ENCODE assay signal across 1 cellular context in the genomic region with DNA sequence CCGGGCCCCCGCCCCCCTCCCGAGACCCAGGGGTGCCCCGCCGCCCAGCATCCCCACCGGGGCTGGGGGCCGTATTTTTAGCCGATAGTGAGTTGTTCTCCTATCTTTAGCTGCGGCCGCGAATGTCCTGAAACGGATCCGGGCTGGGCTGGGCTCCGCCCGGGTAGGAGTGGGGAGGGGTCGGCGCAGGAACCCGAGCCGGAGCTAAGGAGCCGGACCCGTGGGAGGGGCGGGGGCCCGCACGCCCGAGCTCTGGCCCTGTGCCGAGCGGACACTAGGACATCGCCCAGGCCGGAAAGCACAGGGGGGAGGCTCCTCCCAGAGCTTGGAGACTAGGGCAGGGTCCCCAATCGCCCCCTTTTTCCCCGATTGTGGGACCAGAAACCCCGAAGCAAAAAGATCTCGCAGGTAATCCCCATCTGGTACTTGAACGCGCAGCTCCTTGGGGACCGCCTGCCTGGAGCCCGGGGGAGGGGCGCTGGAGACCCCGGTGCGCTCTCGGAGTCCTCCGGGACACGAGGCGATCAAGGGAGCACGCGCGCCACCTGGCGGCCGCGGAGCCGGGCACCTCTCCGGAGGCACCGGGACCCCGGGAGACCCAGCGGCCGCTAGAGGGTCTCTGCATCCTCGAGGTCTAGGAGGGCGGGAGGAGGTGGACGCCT.
TF ChIP-seq lines count a peak whose summit lies in the region.

No MANE protein-coding gene starts in this region.

TF ChIP-seq in HepG2, 621 proteins besides CTCF, POLR2A, EP300 and RAD21 (continued from another document and continues in another):
- TF ChIP-seq, protein P1, sequence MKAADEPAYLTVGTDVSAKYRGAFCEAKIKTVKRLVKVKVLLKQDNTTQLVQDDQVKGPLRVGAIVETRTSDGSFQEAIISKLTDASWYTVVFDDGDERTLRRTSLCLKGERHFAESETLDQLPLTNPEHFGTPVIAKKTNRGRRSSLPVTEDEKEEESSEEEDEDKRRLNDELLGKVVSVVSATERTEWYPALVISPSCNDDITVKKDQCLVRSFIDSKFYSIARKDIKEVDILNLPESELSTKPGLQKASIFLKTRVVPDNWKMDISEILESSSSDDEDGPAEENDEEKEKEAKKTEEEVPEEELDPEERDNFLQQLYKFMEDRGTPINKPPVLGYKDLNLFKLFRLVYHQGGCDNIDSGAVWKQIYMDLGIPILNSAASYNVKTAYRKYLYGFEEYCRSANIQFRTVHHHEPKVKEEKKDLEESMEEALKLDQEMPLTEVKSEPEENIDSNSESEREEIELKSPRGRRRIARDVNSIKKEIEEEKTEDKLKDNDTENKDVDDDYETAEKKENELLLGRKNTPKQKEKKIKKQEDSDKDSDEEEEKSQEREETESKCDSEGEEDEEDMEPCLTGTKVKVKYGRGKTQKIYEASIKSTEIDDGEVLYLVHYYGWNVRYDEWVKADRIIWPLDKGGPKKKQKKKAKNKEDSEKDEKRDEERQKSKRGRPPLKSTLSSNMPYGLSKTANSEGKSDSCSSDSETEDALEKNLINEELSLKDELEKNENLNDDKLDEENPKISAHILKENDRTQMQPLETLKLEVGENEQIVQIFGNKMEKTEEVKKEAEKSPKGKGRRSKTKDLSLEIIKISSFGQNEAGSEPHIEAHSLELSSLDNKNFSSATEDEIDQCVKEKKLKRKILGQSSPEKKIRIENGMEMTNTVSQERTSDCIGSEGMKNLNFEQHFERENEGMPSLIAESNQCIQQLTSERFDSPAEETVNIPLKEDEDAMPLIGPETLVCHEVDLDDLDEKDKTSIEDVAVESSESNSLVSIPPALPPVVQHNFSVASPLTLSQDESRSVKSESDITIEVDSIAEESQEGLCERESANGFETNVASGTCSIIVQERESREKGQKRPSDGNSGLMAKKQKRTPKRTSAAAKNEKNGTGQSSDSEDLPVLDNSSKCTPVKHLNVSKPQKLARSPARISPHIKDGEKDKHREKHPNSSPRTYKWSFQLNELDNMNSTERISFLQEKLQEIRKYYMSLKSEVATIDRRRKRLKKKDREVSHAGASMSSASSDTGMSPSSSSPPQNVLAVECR (CRISPR knock-in tag; IDR thresholded peaks at IDR 0.05; ENCODE audit: borderline replicate concordance): peak; percentile 57
- TF ChIP-seq, protein P2, sequence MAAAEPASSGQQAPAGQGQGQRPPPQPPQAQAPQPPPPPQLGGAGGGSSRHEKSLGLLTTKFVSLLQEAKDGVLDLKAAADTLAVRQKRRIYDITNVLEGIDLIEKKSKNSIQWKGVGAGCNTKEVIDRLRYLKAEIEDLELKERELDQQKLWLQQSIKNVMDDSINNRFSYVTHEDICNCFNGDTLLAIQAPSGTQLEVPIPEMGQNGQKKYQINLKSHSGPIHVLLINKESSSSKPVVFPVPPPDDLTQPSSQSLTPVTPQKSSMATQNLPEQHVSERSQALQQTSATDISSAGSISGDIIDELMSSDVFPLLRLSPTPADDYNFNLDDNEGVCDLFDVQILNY (CRISPR knock-in tag; conservative IDR thresholded peaks at IDR 0.05): no peak
- TF ChIP-seq, protein P3, sequence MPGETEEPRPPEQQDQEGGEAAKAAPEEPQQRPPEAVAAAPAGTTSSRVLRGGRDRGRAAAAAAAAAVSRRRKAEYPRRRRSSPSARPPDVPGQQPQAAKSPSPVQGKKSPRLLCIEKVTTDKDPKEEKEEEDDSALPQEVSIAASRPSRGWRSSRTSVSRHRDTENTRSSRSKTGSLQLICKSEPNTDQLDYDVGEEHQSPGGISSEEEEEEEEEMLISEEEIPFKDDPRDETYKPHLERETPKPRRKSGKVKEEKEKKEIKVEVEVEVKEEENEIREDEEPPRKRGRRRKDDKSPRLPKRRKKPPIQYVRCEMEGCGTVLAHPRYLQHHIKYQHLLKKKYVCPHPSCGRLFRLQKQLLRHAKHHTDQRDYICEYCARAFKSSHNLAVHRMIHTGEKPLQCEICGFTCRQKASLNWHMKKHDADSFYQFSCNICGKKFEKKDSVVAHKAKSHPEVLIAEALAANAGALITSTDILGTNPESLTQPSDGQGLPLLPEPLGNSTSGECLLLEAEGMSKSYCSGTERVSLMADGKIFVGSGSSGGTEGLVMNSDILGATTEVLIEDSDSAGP (CRISPR knock-in tag; IDR thresholded peaks at IDR 0.05; ENCODE audit: borderline replicate concordance): peak; percentile 72; the same call in 1 of the 2 replicates
- TF ChIP-seq, protein P4, sequence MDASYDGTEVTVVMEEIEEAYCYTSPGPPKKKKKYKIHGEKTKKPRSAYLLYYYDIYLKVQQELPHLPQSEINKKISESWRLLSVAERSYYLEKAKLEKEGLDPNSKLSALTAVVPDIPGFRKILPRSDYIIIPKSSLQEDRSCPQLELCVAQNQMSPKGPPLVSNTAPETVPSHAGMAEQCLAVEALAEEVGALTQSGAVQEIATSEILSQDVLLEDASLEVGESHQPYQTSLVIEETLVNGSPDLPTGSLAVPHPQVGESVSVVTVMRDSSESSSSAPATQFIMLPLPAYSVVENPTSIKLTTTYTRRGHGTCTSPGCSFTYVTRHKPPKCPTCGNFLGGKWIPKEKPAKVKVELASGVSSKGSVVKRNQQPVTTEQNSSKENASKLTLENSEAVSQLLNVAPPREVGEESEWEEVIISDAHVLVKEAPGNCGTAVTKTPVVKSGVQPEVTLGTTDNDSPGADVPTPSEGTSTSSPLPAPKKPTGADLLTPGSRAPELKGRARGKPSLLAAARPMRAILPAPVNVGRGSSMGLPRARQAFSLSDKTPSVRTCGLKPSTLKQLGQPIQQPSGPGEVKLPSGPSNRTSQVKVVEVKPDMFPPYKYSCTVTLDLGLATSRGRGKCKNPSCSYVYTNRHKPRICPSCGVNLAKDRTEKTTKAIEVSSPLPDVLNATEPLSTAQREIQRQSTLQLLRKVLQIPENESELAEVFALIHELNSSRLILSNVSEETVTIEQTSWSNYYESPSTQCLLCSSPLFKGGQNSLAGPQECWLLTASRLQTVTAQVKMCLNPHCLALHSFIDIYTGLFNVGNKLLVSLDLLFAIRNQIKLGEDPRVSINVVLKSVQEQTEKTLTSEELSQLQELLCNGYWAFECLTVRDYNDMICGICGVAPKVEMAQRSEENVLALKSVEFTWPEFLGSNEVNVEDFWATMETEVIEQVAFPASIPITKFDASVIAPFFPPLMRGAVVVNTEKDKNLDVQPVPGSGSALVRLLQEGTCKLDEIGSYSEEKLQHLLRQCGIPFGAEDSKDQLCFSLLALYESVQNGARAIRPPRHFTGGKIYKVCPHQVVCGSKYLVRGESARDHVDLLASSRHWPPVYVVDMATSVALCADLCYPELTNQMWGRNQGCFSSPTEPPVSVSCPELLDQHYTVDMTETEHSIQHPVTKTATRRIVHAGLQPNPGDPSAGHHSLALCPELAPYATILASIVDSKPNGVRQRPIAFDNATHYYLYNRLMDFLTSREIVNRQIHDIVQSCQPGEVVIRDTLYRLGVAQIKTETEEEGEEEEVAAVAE (CRISPR knock-in tag; IDR thresholded peaks at IDR 0.05; ENCODE audit: borderline replicate concordance): 0 out of 2 replicates have a peak, but pooled peaks have one; percentile 21
- TF ChIP-seq, protein P5, sequence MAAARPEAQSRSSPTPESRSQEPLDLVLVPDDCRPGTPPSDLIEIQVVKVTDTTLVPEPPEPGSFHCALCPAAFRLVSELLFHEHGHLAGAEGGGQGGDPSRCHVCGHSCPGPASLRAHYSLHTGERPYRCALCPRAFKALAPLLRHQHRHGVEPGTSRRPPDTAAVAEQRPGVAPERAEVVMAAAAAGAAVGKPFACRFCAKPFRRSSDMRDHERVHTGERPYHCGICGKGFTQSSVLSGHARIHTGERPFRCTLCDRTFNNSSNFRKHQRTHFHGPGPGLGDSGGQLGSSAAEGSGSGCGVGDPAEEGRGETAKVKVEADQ (CRISPR knock-in tag; IDR thresholded peaks at IDR 0.05; ENCODE audit: borderline replicate concordance): no peak
- peak; percentile 32; the same call in 1 of the 2 replicates for TF ChIP-seq SNAPC2 (CRISPR knock-in tag; IDR thresholded peaks at IDR 0.05)
- TF ChIP-seq ZNF747 (CRISPR knock-in tag; IDR thresholded peaks at IDR 0.05; ENCODE audit: borderline replicate concordance): no peak
- peak; percentile 59 for TF ChIP-seq PHF8 (CRISPR knock-in tag; IDR thresholded peaks at IDR 0.05)
- TF ChIP-seq JUND (CRISPR knock-in tag; IDR thresholded peaks at IDR 0.05): no peak
- peak; percentile 53; the same call in 1 of the 2 replicates for TF ChIP-seq KMT2A (CRISPR knock-in tag; IDR thresholded peaks at IDR 0.05)
- TF ChIP-seq ETV5 (CRISPR knock-in tag; IDR thresholded peaks at IDR 0.05; ENCODE audit: borderline replicate concordance): peak; percentile 34; the same call in 1 of the 2 replicates
- TF ChIP-seq, protein P6, sequence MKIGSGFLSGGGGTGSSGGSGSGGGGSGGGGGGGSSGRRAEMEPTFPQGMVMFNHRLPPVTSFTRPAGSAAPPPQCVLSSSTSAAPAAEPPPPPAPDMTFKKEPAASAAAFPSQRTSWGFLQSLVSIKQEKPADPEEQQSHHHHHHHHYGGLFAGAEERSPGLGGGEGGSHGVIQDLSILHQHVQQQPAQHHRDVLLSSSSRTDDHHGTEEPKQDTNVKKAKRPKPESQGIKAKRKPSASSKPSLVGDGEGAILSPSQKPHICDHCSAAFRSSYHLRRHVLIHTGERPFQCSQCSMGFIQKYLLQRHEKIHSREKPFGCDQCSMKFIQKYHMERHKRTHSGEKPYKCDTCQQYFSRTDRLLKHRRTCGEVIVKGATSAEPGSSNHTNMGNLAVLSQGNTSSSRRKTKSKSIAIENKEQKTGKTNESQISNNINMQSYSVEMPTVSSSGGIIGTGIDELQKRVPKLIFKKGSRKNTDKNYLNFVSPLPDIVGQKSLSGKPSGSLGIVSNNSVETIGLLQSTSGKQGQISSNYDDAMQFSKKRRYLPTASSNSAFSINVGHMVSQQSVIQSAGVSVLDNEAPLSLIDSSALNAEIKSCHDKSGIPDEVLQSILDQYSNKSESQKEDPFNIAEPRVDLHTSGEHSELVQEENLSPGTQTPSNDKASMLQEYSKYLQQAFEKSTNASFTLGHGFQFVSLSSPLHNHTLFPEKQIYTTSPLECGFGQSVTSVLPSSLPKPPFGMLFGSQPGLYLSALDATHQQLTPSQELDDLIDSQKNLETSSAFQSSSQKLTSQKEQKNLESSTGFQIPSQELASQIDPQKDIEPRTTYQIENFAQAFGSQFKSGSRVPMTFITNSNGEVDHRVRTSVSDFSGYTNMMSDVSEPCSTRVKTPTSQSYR (CRISPR knock-in tag; IDR thresholded peaks at IDR 0.05; ENCODE audit: borderline replicate concordance): peak; percentile 68; the same call in 1 of the 2 replicates
- TF ChIP-seq HDAC2 (CRISPR knock-in tag; IDR thresholded peaks at IDR 0.05): 0 out of 2 replicates have a peak, but pooled peaks have one; percentile 26
- peak; percentile 77 for TF ChIP-seq RBM39 (IDR thresholded peaks at IDR 0.05; ENCODE audit: low read depth, low read length, poor library complexity, severe bottlenecking)
- TF ChIP-seq REL (CRISPR knock-in tag; conservative IDR thresholded peaks at IDR 0.05): 0 out of 2 replicates have a peak, but pooled peaks have one; percentile 8
- TF ChIP-seq, protein P7, sequence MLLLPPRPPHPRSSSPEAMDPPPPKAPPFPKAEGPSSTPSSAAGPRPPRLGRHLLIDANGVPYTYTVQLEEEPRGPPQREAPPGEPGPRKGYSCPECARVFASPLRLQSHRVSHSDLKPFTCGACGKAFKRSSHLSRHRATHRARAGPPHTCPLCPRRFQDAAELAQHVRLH (CRISPR knock-in tag; IDR thresholded peaks at IDR 0.05; ENCODE audit: borderline replicate concordance, low read depth): peak; percentile 73; the same call in 1 of the 2 replicates
- no peak for TF ChIP-seq ZNF138 (CRISPR knock-in tag; IDR thresholded peaks at IDR 0.05; ENCODE audit: low read depth)
- TF ChIP-seq DMAP1 (CRISPR knock-in tag; IDR thresholded peaks at IDR 0.05): peak; percentile 74
- peak; percentile 75; the same call in 1 of the 2 replicates for TF ChIP-seq ZNF768 (CRISPR knock-in tag; IDR thresholded peaks at IDR 0.05)
- TF ChIP-seq, protein P8, sequence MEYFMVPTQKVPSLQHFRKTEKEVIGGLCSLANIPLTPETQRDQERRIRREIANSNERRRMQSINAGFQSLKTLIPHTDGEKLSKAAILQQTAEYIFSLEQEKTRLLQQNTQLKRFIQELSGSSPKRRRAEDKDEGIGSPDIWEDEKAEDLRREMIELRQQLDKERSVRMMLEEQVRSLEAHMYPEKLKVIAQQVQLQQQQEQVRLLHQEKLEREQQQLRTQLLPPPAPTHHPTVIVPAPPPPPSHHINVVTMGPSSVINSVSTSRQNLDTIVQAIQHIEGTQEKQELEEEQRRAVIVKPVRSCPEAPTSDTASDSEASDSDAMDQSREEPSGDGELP (IDR thresholded peaks at IDR 0.05; ENCODE audit: borderline replicate concordance, low read depth): peak; percentile 9; the same call in 1 of the 2 replicates
- peak; percentile 61; the same call in 1 of the 2 replicates for TF ChIP-seq ZNF547 (CRISPR knock-in tag; IDR thresholded peaks at IDR 0.05)
- peak; percentile 43 for TF ChIP-seq TEAD3 (CRISPR knock-in tag; optimal IDR thresholded peaks at IDR 0.05; ENCODE audit: borderline replicate concordance)
- TF ChIP-seq GATAD2A (CRISPR knock-in tag; IDR thresholded peaks at IDR 0.05): peak; percentile 73
- peak; percentile 17; the same call in 1 of the 2 replicates for TF ChIP-seq ZMAT3 (CRISPR knock-in tag; conservative IDR thresholded peaks at IDR 0.05)
- peak; percentile 4; the same call in 1 of the 2 replicates for TF ChIP-seq HIVEP1 (CRISPR knock-in tag; IDR thresholded peaks at IDR 0.05)
- TF ChIP-seq ZNF564 (CRISPR knock-in tag; IDR thresholded peaks at IDR 0.05): no peak
- TF ChIP-seq, protein P9, sequence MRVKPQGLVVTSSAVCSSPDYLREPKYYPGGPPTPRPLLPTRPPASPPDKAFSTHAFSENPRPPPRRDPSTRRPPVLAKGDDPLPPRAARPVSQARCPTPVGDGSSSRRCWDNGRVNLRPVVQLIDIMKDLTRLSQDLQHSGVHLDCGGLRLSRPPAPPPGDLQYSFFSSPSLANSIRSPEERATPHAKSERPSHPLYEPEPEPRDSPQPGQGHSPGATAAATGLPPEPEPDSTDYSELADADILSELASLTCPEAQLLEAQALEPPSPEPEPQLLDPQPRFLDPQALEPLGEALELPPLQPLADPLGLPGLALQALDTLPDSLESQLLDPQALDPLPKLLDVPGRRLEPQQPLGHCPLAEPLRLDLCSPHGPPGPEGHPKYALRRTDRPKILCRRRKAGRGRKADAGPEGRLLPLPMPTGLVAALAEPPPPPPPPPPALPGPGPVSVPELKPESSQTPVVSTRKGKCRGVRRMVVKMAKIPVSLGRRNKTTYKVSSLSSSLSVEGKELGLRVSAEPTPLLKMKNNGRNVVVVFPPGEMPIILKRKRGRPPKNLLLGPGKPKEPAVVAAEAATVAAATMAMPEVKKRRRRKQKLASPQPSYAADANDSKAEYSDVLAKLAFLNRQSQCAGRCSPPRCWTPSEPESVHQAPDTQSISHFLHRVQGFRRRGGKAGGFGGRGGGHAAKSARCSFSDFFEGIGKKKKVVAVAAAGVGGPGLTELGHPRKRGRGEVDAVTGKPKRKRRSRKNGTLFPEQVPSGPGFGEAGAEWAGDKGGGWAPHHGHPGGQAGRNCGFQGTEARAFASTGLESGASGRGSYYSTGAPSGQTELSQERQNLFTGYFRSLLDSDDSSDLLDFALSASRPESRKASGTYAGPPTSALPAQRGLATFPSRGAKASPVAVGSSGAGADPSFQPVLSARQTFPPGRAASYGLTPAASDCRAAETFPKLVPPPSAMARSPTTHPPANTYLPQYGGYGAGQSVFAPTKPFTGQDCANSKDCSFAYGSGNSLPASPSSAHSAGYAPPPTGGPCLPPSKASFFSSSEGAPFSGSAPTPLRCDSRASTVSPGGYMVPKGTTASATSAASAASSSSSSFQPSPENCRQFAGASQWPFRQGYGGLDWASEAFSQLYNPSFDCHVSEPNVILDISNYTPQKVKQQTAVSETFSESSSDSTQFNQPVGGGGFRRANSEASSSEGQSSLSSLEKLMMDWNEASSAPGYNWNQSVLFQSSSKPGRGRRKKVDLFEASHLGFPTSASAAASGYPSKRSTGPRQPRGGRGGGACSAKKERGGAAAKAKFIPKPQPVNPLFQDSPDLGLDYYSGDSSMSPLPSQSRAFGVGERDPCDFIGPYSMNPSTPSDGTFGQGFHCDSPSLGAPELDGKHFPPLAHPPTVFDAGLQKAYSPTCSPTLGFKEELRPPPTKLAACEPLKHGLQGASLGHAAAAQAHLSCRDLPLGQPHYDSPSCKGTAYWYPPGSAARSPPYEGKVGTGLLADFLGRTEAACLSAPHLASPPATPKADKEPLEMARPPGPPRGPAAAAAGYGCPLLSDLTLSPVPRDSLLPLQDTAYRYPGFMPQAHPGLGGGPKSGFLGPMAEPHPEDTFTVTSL (CRISPR knock-in tag; IDR thresholded peaks at IDR 0.05; ENCODE audit: borderline replicate concordance): no peak
- peak; percentile 62; the same call in 1 of the 2 replicates for TF ChIP-seq ZNF230 (CRISPR knock-in tag; IDR thresholded peaks at IDR 0.05)
